9 cellular contexts compared by ENCODE assay signal in genomic region chr3:14405886-14406238, GRCh38. TPM values are rescaled to one million over a fixed set of nuclear protein-coding genes. Genes with fewer than 3 reads are reported as not detected.
DNase-seq lines count a peak whose midpoint lies in the region; ATAC-seq, FAIRE-seq and TF ChIP-seq lines count a peak whose summit lies in the region.
"Had no signal": no experiment of that assay in that cellular context is flagged by ENCODE, and none has a peak within 500 bp of the region (broad histone marks: within the 10 kb centered on the region; RNA-seq: fewer than 3 reads in every experiment).

No MANE protein-coding gene starts in this region.

- H3K4me1 ChIP-seq in A673 (ENCODE audit: insufficient read depth, low read length, poor library complexity, severe bottlenecking): peaks cover 18% of the 10 kb centered on the region
- peaks cover 79% of the 10 kb centered on the region for H3K4me1 ChIP-seq in DOHH2 (ENCODE audit: control insufficient read depth, low read length)
- H3K4me1 ChIP-seq in astrocyte (ENCODE audit: insufficient read depth, low read length): peaks cover 31% of the 10 kb centered on the region

- no TSS peak for BruUV-seq in A673 (replicated peaks; lab: Mats Ljungman, UMichigan)

- CTCF ChIA-PET in A673 (lab: Charles Lee): no interaction called here

- H4K20me1 ChIP-seq in DOHH2 (ENCODE audit: control insufficient read depth, insufficient read depth, low read depth, low read length): peaks cover 18% of the 10 kb centered on the region
- H4K20me1 ChIP-seq in astrocyte (ENCODE audit: insufficient read depth, low read length): peaks cover 46% of the 10 kb centered on the region

- H3K4me2 ChIP-seq in DOHH2 (ENCODE audit: low read length): peak overlapping the region; percentile 82
- H3K4me2 ChIP-seq in astrocyte (ENCODE audit: low read length): peak overlapping the region; percentile 100

- intact Hi-C loops in A673 (cut with micrococcal nuclease; ENCODE audit: unreplicated experiment): no loop called here

- H3K36me3 Mint-ChIP-seq in astrocyte (ENCODE audit: low read depth, unreplicated experiment): no peaks in the 10 kb centered on the region
- peaks cover 0 to 15% (median 4%) of the 10 kb centered on the region in 3 donors for H3K36me3 Mint-ChIP-seq in naive thymus-derived CD8-positive, alpha-beta T cell

- DNase-seq in A673 (ENCODE audit: low spot score): no peak
- DNase-seq in astrocyte (ENCODE audit: low read depth): no peak
- no peak for DNase-seq in naive thymus-derived CD8-positive, alpha-beta T cell
- DNase-seq in T1000 (lab: John Stamatoyannopoulos, UW): no peak
- no peak for DNase-seq in SK-N-DZ (ENCODE audit: low spot score)
- no peak for DNase-seq in activated CD4-positive, alpha-beta T cell treated with anti-CD3 and anti-CD28 coated beads, Interleukin-2, amount 50 U/mL, for 4 hours
- no peak for DNase-seq in GM13976 (ENCODE audit: low spot score)
- DNase-seq: MV-4-11 had no signal

- H3F3A ChIP-seq in DOHH2 (ENCODE audit: control insufficient read depth, insufficient read depth): peaks cover 18% of the 10 kb centered on the region

- H2AFZ ChIP-seq in astrocyte (ENCODE audit: low read depth, low read length): no peak overlapping the region

- no peak overlapping the region for H3K9ac ChIP-seq in astrocyte (ENCODE audit: low read length)

- no peaks in the 10 kb centered on the region for H3K9me3 ChIP-seq in A673 (ENCODE audit: low read depth, low read length, poor library complexity, severe bottlenecking)
- no peaks in the 10 kb centered on the region for H3K9me3 ChIP-seq in DOHH2 (ENCODE audit: control insufficient read depth, insufficient read depth, low read length)
- no peaks in the 10 kb centered on the region for H3K9me3 ChIP-seq in astrocyte (ENCODE audit: insufficient read depth, low read depth, low read length)

- FAIRE-seq in astrocyte (lab: Jason Lieb, UNC): no peak

- H3K4me3 ChIP-seq in A673 (ENCODE audit: low read depth, low read length, poor library complexity, severe bottlenecking): no peak overlapping the region
- H3K4me3 ChIP-seq in DOHH2 (ENCODE audit: low read length): peak overlapping the region; percentile 98
- H3K4me3 ChIP-seq in astrocyte (ENCODE audit: insufficient read depth, low read depth, low read length): no peak overlapping the region

- no peaks in the 10 kb centered on the region for H3K36me3 ChIP-seq in A673 (ENCODE audit: insufficient read depth, low read length, poor library complexity, severe bottlenecking)
- peaks cover 66% of the 10 kb centered on the region for H3K36me3 ChIP-seq in DOHH2 (ENCODE audit: control insufficient read depth, low read length)
- H3K36me3 ChIP-seq in astrocyte (ENCODE audit: insufficient read depth, low read length): peaks cover 2% of the 10 kb centered on the region

- H3K9me3 Mint-ChIP-seq in astrocyte (ENCODE audit: unreplicated experiment): no peaks in the 10 kb centered on the region
- H3K9me3 Mint-ChIP-seq in naive thymus-derived CD8-positive, alpha-beta T cell: no peaks in the 10 kb centered on the region

- H3K27ac ChIP-seq in A673 (ENCODE audit: low read depth, low read length, poor library complexity, severe bottlenecking) (peak overlapping the region; percentile 11), DOHH2 (ENCODE audit: low read depth, low read length) (peak overlapping the region; percentile 87), astrocyte (ENCODE audit: low read depth, low read length) (no peak overlapping the region)

- ATAC-seq in naive thymus-derived CD8-positive, alpha-beta T cell: no peak

- no peak overlapping the region for H3K4me3 Mint-ChIP-seq in astrocyte (ENCODE audit: unreplicated experiment)
- peak overlapping the region in 1 of 10 donors; percentile 18 for H3K4me3 Mint-ChIP-seq in naive thymus-derived CD8-positive, alpha-beta T cell

- TF ChIP-seq CTCF in A673 (conservative IDR thresholded peaks at IDR 0.05; ENCODE audit: low read depth, low read length) (no peak), DOHH2 (IDR thresholded peaks at IDR 0.05; ENCODE audit: low read depth, low read length, poor library complexity, severe bottlenecking) (no peak), astrocyte (IDR thresholded peaks at IDR 0.05; ENCODE audit: insufficient read depth, low read depth, low read length) (no peak), GM13976 (IDR thresholded peaks at IDR 0.05; ENCODE audit: borderline replicate concordance, control extremely low read depth, extremely low read depth, insufficient read depth, missing control alignments) (no peak)

- H3K27me3 ChIP-seq in A673 (replicated peaks; ENCODE audit: insufficient read depth, low read depth, low read length, poor library complexity) (no peaks in the 10 kb centered on the region), DOHH2 (ENCODE audit: control insufficient read depth, low read length) (no peaks in the 10 kb centered on the region), astrocyte (ENCODE audit: insufficient read depth, low read length) (no peaks in the 10 kb centered on the region)

- H3K79me2 ChIP-seq in DOHH2 (ENCODE audit: control insufficient read depth, low read length) (peaks cover 83% of the 10 kb centered on the region), astrocyte (ENCODE audit: insufficient read depth, low read length) (peaks cover 63% of the 10 kb centered on the region)

- no peaks in the 10 kb centered on the region for H3K9me2 ChIP-seq in DOHH2 (replicated peaks; ENCODE audit: control insufficient read depth, low read length)

- peaks cover 12% of the 10 kb centered on the region for H3K4me1 Mint-ChIP-seq in astrocyte (ENCODE audit: low read depth, unreplicated experiment)
- peaks cover 24 to 65% (median 53%) of the 10 kb centered on the region in 4 donors for H3K4me1 Mint-ChIP-seq in naive thymus-derived CD8-positive, alpha-beta T cell

- in situ Hi-C loops in GM13976 (cut with MboI; ENCODE audit: low sequenced_read_pairs, unreplicated experiment): no loop called here

- peak overlapping the region; percentile 73 for H3K27ac Mint-ChIP-seq in astrocyte (ENCODE audit: unreplicated experiment)
- peak overlapping the region in 7 of 10 donors; percentile 27 to 79 (median 54) for H3K27ac Mint-ChIP-seq in naive thymus-derived CD8-positive, alpha-beta T cell

- H3K27me3 Mint-ChIP-seq in astrocyte (ENCODE audit: low read depth, unreplicated experiment): peaks cover 4% of the 10 kb centered on the region
- H3K27me3 Mint-ChIP-seq in naive thymus-derived CD8-positive, alpha-beta T cell: no peaks in the 10 kb centered on the region

- POLR2A ChIA-PET in A673 (lab: Charles Lee; ENCODE audit: low non-redundant PET): no interaction called here
- POLR2A ChIA-PET in naive thymus-derived CD8-positive, alpha-beta T cell (lab: Charles Lee): interaction anchor here (1.1 to 1.4 kb wide), 3 partner anchors 17 to 25 kb away, joined by 3 to 8 read pairs (median 3); no protein-coding TSS in a partner anchor

RNA-seq across cellular contexts. Expression of gene SLC6A6, which starts 3.5 kb away (rescaled TPM):
- 48.8 and 55.1 TPM in 2 replicates for total RNA-seq in A673 (2021)
- total RNA-seq in astrocyte: 18.6 and 24.2 TPM in 2 replicates
- 10 to 100 TPM; 43.1 to 43.7 TPM for total RNA-seq in naive thymus-derived CD8-positive, alpha-beta T cell
- polyA plus RNA-seq in naive thymus-derived CD8-positive, alpha-beta T cell: 1 to 10 TPM; 2.1 to 5.0 (median 3.0) TPM
- 23.6 and 27.2 TPM in 2 replicates for polyA plus RNA-seq in SK-N-DZ (2014; cell fraction: cytosol; rRNA removed)
- 49.9 and 68.9 TPM in 2 replicates for polyA plus RNA-seq in SK-N-DZ (2014; cell fraction: nucleus; rRNA removed)
